Comparison of ENCODE assay signal across 1 cellular context in genomic region chr14:61765225-61765943, GRCh38.
TF ChIP-seq lines count a peak whose summit lies in the region.

No MANE protein-coding gene starts in this region.

TF ChIP-seq in K562, 482 proteins besides CTCF, POLR2A, EP300 and RAD21:
- TF ChIP-seq PHB2 (IDR thresholded peaks at IDR 0.05; ENCODE audit: low read depth) (no peak), PKNOX1 (IDR thresholded peaks at IDR 0.05) (peak; percentile 93), YY1 (IDR thresholded peaks at IDR 0.05; ENCODE audit: borderline replicate concordance in 1 of 3, control insufficient read depth in 1 of 3, extremely low read depth in 1 of 3, insufficient read depth in 3 of 3, insufficient read length in 1 of 3, insufficient replicate concordance in 2 of 3, low read depth in 1 of 3, low read length in 2 of 3) (no peak), RBM34 (IDR thresholded peaks at IDR 0.05; ENCODE audit: borderline replicate concordance, insufficient read depth, low read length) (no peak), KDM1A (IDR thresholded peaks at IDR 0.05) (no peak), CREM (IDR thresholded peaks at IDR 0.05; ENCODE audit: low read depth) (0 out of 2 replicates have a peak, but pooled peaks have one; percentile 12), ZNF124 (CRISPR knock-in tag; IDR thresholded peaks at IDR 0.05) (no peak), ZNF143 (CRISPR knock-in tag; IDR thresholded peaks at IDR 0.05) (no peak), POLR2B (IDR thresholded peaks at IDR 0.05; ENCODE audit: low read depth, partially characterized antibody) (no peak), ZNF444 (CRISPR knock-in tag; IDR thresholded peaks at IDR 0.05) (no peak), GABPA (tag; conservative IDR thresholded peaks at IDR 0.05; ENCODE audit: low read depth) (0 out of 2 replicates have a peak, but pooled peaks have one; percentile 15), PBX2 (CRISPR knock-in tag; IDR thresholded peaks at IDR 0.05; ENCODE audit: low read depth) (no peak), PBX2 (tag; conservative IDR thresholded peaks at IDR 0.05; ENCODE audit: low read depth) (peak; percentile 81), ZNF316 (IDR thresholded peaks at IDR 0.05) (no peak), MLLT1 (IDR thresholded peaks at IDR 0.05) (no peak), ZNF277 (CRISPR knock-in tag; IDR thresholded peaks at IDR 0.05; ENCODE audit: borderline replicate concordance) (no peak), FOXA3 (CRISPR knock-in tag; conservative IDR thresholded peaks at IDR 0.05 in 1 of 2, IDR thresholded peaks at IDR 0.05 in 1 of 2) (no peak), ZNF133 (CRISPR knock-in tag; IDR thresholded peaks at IDR 0.05) (no peak), TCF7 (IDR thresholded peaks at IDR 0.05; ENCODE audit: borderline replicate concordance) (no peak), FOXK2 (conservative IDR thresholded peaks at IDR 0.05 in 1 of 2, IDR thresholded peaks at IDR 0.05 in 1 of 2; ENCODE audit: low read depth in 2 of 2) (peak; percentile 33 to 34; a peak in 1 of 4 replicates), ZNF609 (CRISPR knock-in tag; IDR thresholded peaks at IDR 0.05; ENCODE audit: borderline replicate concordance) (no peak), FOXA1 (IDR thresholded peaks at IDR 0.05; ENCODE audit: borderline replicate concordance) (no peak), HOXB6 (CRISPR knock-in tag; IDR thresholded peaks at IDR 0.05; ENCODE audit: borderline replicate concordance) (no peak), NR2C2 (CRISPR knock-in tag; IDR thresholded peaks at IDR 0.05) (no peak), NR2C2 (tag; IDR thresholded peaks at IDR 0.05) (peak; percentile 32; the same call in 1 of the 2 replicates), ZNF24 (IDR thresholded peaks at IDR 0.05) (no peak), NRF1 (conservative IDR thresholded peaks at IDR 0.05 in 1 of 2, IDR thresholded peaks at IDR 0.05 in 1 of 2) (0 out of 4 replicates have a peak, but pooled peaks of 1 of the 2 experiments have one; percentile 33), EP400 (IDR thresholded peaks at IDR 0.05) (0 out of 2 replicates have a peak, but pooled peaks have one; percentile 20), ZBED1 (IDR thresholded peaks at IDR 0.05) (no peak), TCFL5 (CRISPR knock-in tag; conservative IDR thresholded peaks at IDR 0.05) (no peak), TAF15 (IDR thresholded peaks at IDR 0.05; ENCODE audit: low read depth, low read length) (no peak), CGGBP1 (CRISPR knock-in tag; IDR thresholded peaks at IDR 0.05) (no peak), CXXC5 (CRISPR knock-in tag; IDR thresholded peaks at IDR 0.05) (0 out of 2 replicates have a peak, but pooled peaks have one; percentile 10), HCFC1 (IDR thresholded peaks at IDR 0.05; ENCODE audit: low read depth, low read length) (no peak), MEIS2 (IDR thresholded peaks at IDR 0.05; ENCODE audit: partially characterized antibody) (peak; percentile 85)
TF ChIP-seq in K562: peak in this region for 10.
